ENCODE assay signal across 26 cellular contexts in the genomic region with DNA sequence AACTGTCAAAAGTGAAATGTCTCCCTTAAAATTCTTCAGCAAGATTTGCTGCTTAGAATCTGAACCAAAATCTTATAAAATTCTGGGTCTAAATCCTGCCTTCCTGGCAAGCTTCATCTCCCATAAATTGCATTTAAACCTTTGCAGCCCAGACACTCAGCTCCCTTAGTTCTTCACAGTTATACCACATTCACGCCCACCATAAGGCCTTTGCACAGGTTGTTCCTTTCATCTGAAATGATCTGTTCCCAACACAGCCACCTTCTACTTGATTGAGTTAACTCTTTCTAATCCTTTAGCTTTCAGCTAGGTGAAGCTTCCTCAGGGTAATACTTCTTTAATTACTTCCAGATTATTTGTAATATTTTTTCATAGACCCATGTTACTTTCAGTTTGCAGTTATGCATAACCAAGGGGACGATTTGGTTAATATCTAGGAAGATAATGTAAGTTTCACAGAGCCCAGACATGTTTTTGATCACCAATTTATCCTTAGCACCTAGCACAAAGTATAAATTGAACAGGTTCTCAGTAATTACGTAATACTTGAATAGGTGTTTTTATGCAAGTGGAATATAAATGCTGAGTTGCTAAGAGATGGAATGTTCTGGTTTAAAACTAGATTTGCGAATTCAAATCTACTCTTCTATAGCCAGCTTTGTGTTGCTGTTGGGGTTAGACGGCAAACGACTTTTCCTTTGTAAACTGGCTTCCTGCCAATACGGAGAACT.
"Had no signal": no experiment of that assay in that cellular context is flagged by ENCODE, and none has a peak within 500 bp of the region (broad histone marks: within the 10 kb centered on the region; RNA-seq: fewer than 3 reads in every experiment).

No MANE protein-coding gene starts in this region.

- DNase-seq: activated CD4-positive, alpha-beta T cell treated with anti-CD3 and anti-CD28 coated beads, Interleukin-2, amount 50 U/mL, for 4 hours; activated CD4-positive, CD25-positive, alpha-beta regulatory T cell; activated CD8-positive, alpha-beta memory T cell treated with anti-CD3 and anti-CD28 coated beads, Interleukin-2, amount 50 U/mL, for 48 hours; activated CD8-positive, alpha-beta T cell treated with anti-CD3 and anti-CD28 coated beads, Interleukin-2, amount 10 ng/mL, durations not matched to agents 7 days and 5 days; activated naive CD4-positive, alpha-beta T cell treated with anti-CD3 and anti-CD28 coated beads, Interleukin-2, amount 50 U/mL, for 16 hours; activated naive CD8-positive, alpha-beta T cell treated with anti-CD3 and anti-CD28 coated beads, Interleukin-2, amount 10 ng/mL, durations not matched to agents 7 days and 5 days; activated T-cell treated with anti-CD3 and anti-CD28 coated beads, Interleukin-2, amount 50 U/mL, for 1 hour; adrenal gland; central memory CD4-positive, alpha-beta T cell; Karpas-422; MM.1S; NCI-H1105; NCI-H1436; NCI-H1694 treated with DMSO at 0.1 percent for 48 hours; NCI-H2029 treated with DMSO at 0.1 percent for 48 hours; NCI-H2171; NCI-H2227 treated with DMSO at 0.1 percent for 48 hours; NCI-H526; NCI-H774; Right ventricle myocardium superior; RPMI8226; SK-N-SH; T-helper 1 cell had no signal

- H3K36me3 ChIP-seq: adrenal gland, SJCRH30 had no signal

- H3K27ac ChIP-seq: adrenal gland, SJCRH30, VCaP had no signal

- H3K27me3 ChIP-seq: adrenal gland, SJCRH30 had no signal

- H3K4me1 ChIP-seq: adrenal gland, SJCRH30 had no signal

- H3K4me2 ChIP-seq: SK-N-SH had no signal

- H3K9ac ChIP-seq: SK-N-SH had no signal

- H3K4me3 ChIP-seq: adrenal gland, SJCRH30 had no signal

- ATAC-seq: activated CD8-positive, alpha-beta T cell treated with anti-CD3 and anti-CD28 coated beads, Interleukin-2, amount 10 ng/mL, durations not matched to agents 7 days and 5 days; Panc1 had no signal

- H3K9me3 ChIP-seq: adrenal gland, SJCRH30, SK-N-SH had no signal
